ENCODE assay signal across 1 cellular context in the genomic region with DNA sequence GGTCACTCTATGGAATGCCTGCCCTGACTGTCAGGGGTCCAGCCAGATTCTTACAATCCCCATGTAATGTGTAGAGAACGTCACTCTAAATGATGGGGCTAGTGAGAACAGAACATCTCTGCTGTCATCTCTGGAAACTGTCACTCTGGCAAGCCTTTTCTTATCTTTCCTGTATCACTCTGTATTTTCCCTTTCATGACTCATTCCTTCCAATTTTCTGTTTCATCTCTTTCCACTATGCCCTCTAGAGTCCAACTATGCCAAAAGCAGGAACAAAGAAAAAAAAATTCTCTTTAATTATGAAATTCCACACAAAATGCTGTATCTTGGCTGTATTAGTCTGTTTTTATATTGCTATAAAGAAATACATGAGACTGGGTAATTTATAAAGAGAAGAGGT.
A peak's percentile ranks its signal among the peaks of the same experiment; 100 is the strongest.
TF ChIP-seq lines count a peak whose summit lies in the region.

No MANE protein-coding gene starts in this region.

TF ChIP-seq in K562, 482 proteins besides CTCF, POLR2A, EP300 and RAD21 (continued from another document):
- TF ChIP-seq, protein P1, sequence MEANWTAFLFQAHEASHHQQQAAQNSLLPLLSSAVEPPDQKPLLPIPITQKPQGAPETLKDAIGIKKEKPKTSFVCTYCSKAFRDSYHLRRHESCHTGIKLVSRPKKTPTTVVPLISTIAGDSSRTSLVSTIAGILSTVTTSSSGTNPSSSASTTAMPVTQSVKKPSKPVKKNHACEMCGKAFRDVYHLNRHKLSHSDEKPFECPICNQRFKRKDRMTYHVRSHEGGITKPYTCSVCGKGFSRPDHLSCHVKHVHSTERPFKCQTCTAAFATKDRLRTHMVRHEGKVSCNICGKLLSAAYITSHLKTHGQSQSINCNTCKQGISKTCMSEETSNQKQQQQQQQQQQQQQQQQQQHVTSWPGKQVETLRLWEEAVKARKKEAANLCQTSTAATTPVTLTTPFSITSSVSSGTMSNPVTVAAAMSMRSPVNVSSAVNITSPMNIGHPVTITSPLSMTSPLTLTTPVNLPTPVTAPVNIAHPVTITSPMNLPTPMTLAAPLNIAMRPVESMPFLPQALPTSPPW (CRISPR knock-in tag; IDR thresholded peaks at IDR 0.05), result peak; percentile 24; the same call in 1 of the 2 replicates
- TF ChIP-seq ARID1B (IDR thresholded peaks at IDR 0.05) (peak; percentile 83), JUND (IDR thresholded peaks at IDR 0.05; ENCODE audit: borderline replicate concordance, low read depth, low read length) (peak; percentile 98), JUND (tag; IDR thresholded peaks at IDR 0.05; ENCODE audit: borderline replicate concordance, low read depth, low read length) (peak; percentile 99)
- TF ChIP-seq, protein P2, sequence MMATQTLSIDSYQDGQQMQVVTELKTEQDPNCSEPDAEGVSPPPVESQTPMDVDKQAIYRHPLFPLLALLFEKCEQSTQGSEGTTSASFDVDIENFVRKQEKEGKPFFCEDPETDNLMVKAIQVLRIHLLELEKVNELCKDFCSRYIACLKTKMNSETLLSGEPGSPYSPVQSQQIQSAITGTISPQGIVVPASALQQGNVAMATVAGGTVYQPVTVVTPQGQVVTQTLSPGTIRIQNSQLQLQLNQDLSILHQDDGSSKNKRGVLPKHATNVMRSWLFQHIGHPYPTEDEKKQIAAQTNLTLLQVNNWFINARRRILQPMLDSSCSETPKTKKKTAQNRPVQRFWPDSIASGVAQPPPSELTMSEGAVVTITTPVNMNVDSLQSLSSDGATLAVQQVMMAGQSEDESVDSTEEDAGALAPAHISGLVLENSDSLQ (IDR thresholded peaks at IDR 0.05), result peak; percentile 92
